Comparison of ENCODE assay signal across 17 cellular contexts in genomic region chr3:120218981-120219380, GRCh38.
"Had no signal": no experiment of that assay in that cellular context is flagged by ENCODE, and none has a peak within 500 bp of the region (broad histone marks: within the 10 kb centered on the region; RNA-seq: fewer than 3 reads in every experiment).

No MANE protein-coding gene starts in this region.

- H3K36me3 Mint-ChIP-seq: immature natural killer cell; natural killer cell treated with Interleukin-12 subunit alpha and Interleukin-12 subunit beta and Interleukin-15 and Interleukin-18, amount 100 ng/mL, for 72 hours; neural progenitor cell had no signal

- H3K4me1 Mint-ChIP-seq: immature natural killer cell had no signal

- DNase-seq: effector memory CD4-positive, alpha-beta T cell; immature natural killer cell; left lung; lower lobe of right lung; mesenchymal stem cell; midbrain; nucleus accumbens; ovary; sigmoid colon; stimulated activated naive CD4-positive, alpha-beta T cell treated with Interleukin-2 at 50 U/mL for 16 hours; trophoblast cell had no signal

- H3K27ac ChIP-seq: epithelial cell of prostate, esophagus muscularis mucosa, left lung, lower lobe of right lung, neural progenitor cell, ovary, right atrium auricular region, sigmoid colon, skin epidermis had no signal

- H3K4me3 Mint-ChIP-seq: immature natural killer cell; natural killer cell treated with Interleukin-12 subunit alpha and Interleukin-12 subunit beta and Interleukin-15 and Interleukin-18, amount 100 ng/mL, for 72 hours; neural progenitor cell had no signal

- H3K9me3 ChIP-seq: left lung, lower lobe of right lung, ovary, right atrium auricular region, sigmoid colon had no signal

- H3K4me3 ChIP-seq: esophagus muscularis mucosa, left lung, lower lobe of right lung, neural progenitor cell, ovary, right atrium auricular region, sigmoid colon, skin epidermis had no signal

- H3K27me3 ChIP-seq: esophagus muscularis mucosa, left lung, neural progenitor cell, ovary, right atrium auricular region, sigmoid colon had no signal

- H3K27ac Mint-ChIP-seq: immature natural killer cell; natural killer cell treated with Interleukin-12 subunit alpha and Interleukin-12 subunit beta and Interleukin-15 and Interleukin-18, amount 100 ng/mL, for 72 hours; neural progenitor cell had no signal

- ATAC-seq: left lung; lower lobe of right lung; natural killer cell treated with Interleukin-12 subunit alpha and Interleukin-12 subunit beta and Interleukin-15 and Interleukin-18, amount 100 ng/mL, for 72 hours had no signal

- H3K9me3 Mint-ChIP-seq: immature natural killer cell; natural killer cell treated with Interleukin-12 subunit alpha and Interleukin-12 subunit beta and Interleukin-15 and Interleukin-18, amount 100 ng/mL, for 72 hours had no signal
